Comparison of ENCODE assay signal across 8 cellular contexts in the genomic region with DNA sequence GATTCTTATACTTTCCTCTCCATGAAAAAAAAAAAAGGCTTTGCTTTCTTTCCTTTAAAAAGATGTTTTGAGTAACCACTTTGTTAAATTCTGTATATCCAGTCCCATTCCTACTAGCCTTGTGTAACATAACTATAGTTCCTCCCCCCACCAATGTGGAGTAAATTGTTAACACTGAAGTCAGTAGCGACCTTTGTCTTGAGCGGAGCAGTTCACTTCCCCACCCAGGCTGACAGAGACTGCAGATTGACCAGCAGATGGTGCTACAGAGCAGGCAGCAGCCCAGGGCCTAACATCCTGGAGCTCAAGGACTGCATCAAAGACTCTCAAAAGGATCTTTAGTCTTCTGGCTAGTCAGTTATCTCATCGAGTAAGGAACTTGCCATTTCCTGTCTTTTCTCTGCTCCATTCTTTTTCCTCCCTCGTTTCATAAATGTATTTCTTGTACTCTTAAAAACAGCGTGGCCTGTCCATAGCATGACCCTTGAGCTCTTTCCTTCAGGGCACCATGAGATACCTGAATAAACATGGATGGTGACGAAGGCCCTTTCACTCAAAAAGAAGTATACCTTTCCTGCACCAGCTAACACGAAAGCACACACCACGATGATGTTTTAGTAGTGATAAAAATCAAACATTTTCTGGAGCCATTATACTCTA.
DNase-seq lines count a peak whose midpoint lies in the region; ATAC-seq, FAIRE-seq and TF ChIP-seq lines count a peak whose summit lies in the region.

No MANE protein-coding gene starts in this region.

- dilution Hi-C loops in keratinocyte (cut with MboI; ENCODE audit: extremely low pct_ligation_motif_present, low sequenced_read_pairs): no loop called here

- no peak overlapping the region for H2AFZ ChIP-seq in keratinocyte (ENCODE audit: control insufficient read depth, low read length)

- no peak; the same call in none of the 2 replicates for TF ChIP-seq CTCF in AG09319 (IDR thresholded peaks at IDR 0.05; ENCODE audit: low read depth, low read length)
- TF ChIP-seq CTCF in breast epithelium (IDR thresholded peaks at IDR 0.05): peak in 2 of 3 donors; percentile 54 to 55
- peak; percentile 93 to 97 (median 96) for TF ChIP-seq CTCF in keratinocyte (optimal IDR thresholded peaks at IDR 0.05 in 1 of 3, IDR thresholded peaks at IDR 0.05 in 1 of 3, conservative IDR thresholded peaks at IDR 0.05 in 1 of 3; ENCODE audit: extremely low read depth in 1 of 3, insufficient read depth in 2 of 3, low read length in 3 of 3)

- H3K9ac ChIP-seq in keratinocyte (ENCODE audit: control insufficient read depth, extremely low read depth, insufficient read depth, low read length): no peak overlapping the region

- H3K36me3 ChIP-seq in breast epithelium (no peaks in the 10 kb centered on the region), keratinocyte (ENCODE audit: control insufficient read depth in 2 of 2, extremely low read depth in 1 of 2, insufficient read depth in 2 of 2, low read length in 2 of 2) (no peaks in the 10 kb centered on the region)

- no peaks in the 10 kb centered on the region for H3K79me2 ChIP-seq in keratinocyte (ENCODE audit: control insufficient read depth, insufficient read depth, low read length)

- H3K9me3 ChIP-seq in breast epithelium (no peaks in the 10 kb centered on the region), keratinocyte (ENCODE audit: control insufficient read depth, low read depth, low read length) (no peaks in the 10 kb centered on the region)

- peak; percentile 93 for ATAC-seq in GM18870 (IDR thresholded peaks at IDR 0.05; ENCODE audit: unreplicated experiment)
- peak; percentile 100 for ATAC-seq in HG03066 (IDR thresholded peaks at IDR 0.05; ENCODE audit: low read depth, unreplicated experiment)

- no peaks in the 10 kb centered on the region for H3K9me1 ChIP-seq in keratinocyte (ENCODE audit: control insufficient read depth, extremely low read depth, insufficient read depth, low read length)

- no peaks in the 10 kb centered on the region for H4K20me1 ChIP-seq in keratinocyte (ENCODE audit: control insufficient read depth, extremely low read depth, insufficient read depth, low read length)

- H3K4me1 ChIP-seq in breast epithelium (no peaks in the 10 kb centered on the region), keratinocyte (ENCODE audit: control insufficient read depth, extremely low read depth, insufficient read depth, low read length) (no peaks in the 10 kb centered on the region)

- H3K27me3 ChIP-seq in breast epithelium (no peaks in the 10 kb centered on the region), keratinocyte (ENCODE audit: control insufficient read depth, extremely low read depth, insufficient read depth, low read length) (no peaks in the 10 kb centered on the region)

- intact Hi-C loops in breast epithelium (cut with DNase I; ENCODE audit: low total_unique reads): no loop called here

- TF ChIP-seq POLR2A in breast epithelium (IDR thresholded peaks at IDR 0.05): no peak

- H3K4me3 ChIP-seq in breast epithelium (no peak overlapping the region), keratinocyte (ENCODE audit: control insufficient read depth in 2 of 3, extremely low read depth in 1 of 3, insufficient read depth in 2 of 3, low read depth in 1 of 3, low read length in 3 of 3) (no peak overlapping the region)

- H3K4me2 ChIP-seq in keratinocyte (ENCODE audit: control insufficient read depth, extremely low read depth, insufficient read depth, low read depth, low read length): no peak overlapping the region

- H3K27ac ChIP-seq in breast epithelium (no peak overlapping the region), keratinocyte (ENCODE audit: control insufficient read depth, insufficient read depth, low read length) (no peak overlapping the region)

- peak; percentile 84 for FAIRE-seq in TTC549 (lab: Jason Lieb, UNC)
- FAIRE-seq in keratinocyte (lab: Jason Lieb, UNC): peak; percentile 94

- DNase-seq in AG09319 (ENCODE audit: extremely low read depth, low read depth) (peak; percentile 44), NCI-H2081 treated with DMSO at 0.1 percent for 48 hours (lab: John Stamatoyannopoulos, UW) (peak; percentile 2), breast epithelium (ENCODE audit: low spot score in 2 of 2) (peak; percentile 26 to 54), keratinocyte (ENCODE audit: low read depth, low spot score) (peak; percentile 21)
- peak; percentile 64 for DNase-seq in stimulated activated CD4-positive, alpha-beta T cell treated with anti-CD3 and anti-CD28 coated beads, Interleukin-1b, Interleukin-23, amount 100 ng/mL, for 48 hours

Comparison
In these comparisons a context has a peak if more than half of its experiments do, and no peak if none do; other contexts are left out.
1. DNase-seq: peak in every context shown above with its lines; median percentile 64 in stimulated activated CD4-positive, alpha-beta T cell treated with anti-CD3 and anti-CD28 coated beads, Interleukin-1b, Interleukin-23, amount 100 ng/mL, for 48 hours; 44 in AG09319; 40 in breast epithelium; 21 in keratinocyte; 2 in NCI-H2081 treated with DMSO at 0.1 percent for 48 hours.